In the genomic region with DNA sequence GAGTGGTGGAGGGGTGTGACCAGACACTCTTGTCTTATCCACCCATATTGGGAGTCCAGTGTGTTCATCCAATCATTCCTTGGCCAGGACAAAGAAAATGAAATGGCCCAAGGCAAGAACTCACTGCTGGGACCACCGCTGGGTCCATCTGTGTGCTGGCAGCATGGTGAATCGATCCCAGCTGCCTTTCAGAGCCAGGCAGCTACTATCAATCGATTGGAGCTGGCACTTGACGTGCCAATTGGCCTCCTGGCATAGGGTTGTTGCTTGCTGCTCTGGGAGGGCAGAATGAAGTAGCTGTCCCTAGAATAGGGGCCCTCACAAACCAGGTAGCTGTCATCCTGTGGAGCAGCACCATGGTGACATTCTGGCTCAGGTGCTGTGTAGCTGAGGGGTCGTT, we compare ENCODE assay signal across 2 cellular contexts.
TF ChIP-seq lines count a peak whose summit lies in the region.

No MANE protein-coding gene starts in this region.

TF ChIP-seq in WTC11, 78 proteins besides CTCF, POLR2A, EP300 and RAD21:
- no peak for TF ChIP-seq MYBL2 (CRISPR knock-in tag; IDR thresholded peaks at IDR 0.05)
- no peak for TF ChIP-seq ETV6 (CRISPR knock-in tag; IDR thresholded peaks at IDR 0.05)
- TF ChIP-seq, protein P1, sequence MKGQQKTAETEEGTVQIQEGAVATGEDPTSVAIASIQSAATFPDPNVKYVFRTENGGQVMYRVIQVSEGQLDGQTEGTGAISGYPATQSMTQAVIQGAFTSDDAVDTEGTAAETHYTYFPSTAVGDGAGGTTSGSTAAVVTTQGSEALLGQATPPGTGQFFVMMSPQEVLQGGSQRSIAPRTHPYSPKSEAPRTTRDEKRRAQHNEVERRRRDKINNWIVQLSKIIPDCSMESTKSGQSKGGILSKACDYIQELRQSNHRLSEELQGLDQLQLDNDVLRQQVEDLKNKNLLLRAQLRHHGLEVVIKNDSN (CRISPR knock-in tag; IDR thresholded peaks at IDR 0.05) = no peak
- TF ChIP-seq, protein P2, sequence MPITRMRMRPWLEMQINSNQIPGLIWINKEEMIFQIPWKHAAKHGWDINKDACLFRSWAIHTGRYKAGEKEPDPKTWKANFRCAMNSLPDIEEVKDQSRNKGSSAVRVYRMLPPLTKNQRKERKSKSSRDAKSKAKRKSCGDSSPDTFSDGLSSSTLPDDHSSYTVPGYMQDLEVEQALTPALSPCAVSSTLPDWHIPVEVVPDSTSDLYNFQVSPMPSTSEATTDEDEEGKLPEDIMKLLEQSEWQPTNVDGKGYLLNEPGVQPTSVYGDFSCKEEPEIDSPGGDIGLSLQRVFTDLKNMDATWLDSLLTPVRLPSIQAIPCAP (CRISPR knock-in tag; IDR thresholded peaks at IDR 0.05) = no peak
- no peak for TF ChIP-seq IRF2 (CRISPR knock-in tag; IDR thresholded peaks at IDR 0.05; ENCODE audit: borderline replicate concordance, low read depth)
- TF ChIP-seq, protein P3, sequence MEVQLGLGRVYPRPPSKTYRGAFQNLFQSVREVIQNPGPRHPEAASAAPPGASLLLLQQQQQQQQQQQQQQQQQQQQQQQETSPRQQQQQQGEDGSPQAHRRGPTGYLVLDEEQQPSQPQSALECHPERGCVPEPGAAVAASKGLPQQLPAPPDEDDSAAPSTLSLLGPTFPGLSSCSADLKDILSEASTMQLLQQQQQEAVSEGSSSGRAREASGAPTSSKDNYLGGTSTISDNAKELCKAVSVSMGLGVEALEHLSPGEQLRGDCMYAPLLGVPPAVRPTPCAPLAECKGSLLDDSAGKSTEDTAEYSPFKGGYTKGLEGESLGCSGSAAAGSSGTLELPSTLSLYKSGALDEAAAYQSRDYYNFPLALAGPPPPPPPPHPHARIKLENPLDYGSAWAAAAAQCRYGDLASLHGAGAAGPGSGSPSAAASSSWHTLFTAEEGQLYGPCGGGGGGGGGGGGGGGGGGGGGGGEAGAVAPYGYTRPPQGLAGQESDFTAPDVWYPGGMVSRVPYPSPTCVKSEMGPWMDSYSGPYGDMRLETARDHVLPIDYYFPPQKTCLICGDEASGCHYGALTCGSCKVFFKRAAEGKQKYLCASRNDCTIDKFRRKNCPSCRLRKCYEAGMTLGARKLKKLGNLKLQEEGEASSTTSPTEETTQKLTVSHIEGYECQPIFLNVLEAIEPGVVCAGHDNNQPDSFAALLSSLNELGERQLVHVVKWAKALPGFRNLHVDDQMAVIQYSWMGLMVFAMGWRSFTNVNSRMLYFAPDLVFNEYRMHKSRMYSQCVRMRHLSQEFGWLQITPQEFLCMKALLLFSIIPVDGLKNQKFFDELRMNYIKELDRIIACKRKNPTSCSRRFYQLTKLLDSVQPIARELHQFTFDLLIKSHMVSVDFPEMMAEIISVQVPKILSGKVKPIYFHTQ (CRISPR knock-in tag; IDR thresholded peaks at IDR 0.05) = no peak

TF ChIP-seq in H1, 55 proteins besides CTCF, POLR2A, EP300 and RAD21:
- TF ChIP-seq KDM1A (IDR thresholded peaks at IDR 0.05; ENCODE audit: borderline replicate concordance, low read length) (no peak), FOSL1 (IDR thresholded peaks at IDR 0.05; ENCODE audit: insufficient read depth, low read depth, low read length) (no peak), CBX8 (IDR thresholded peaks at IDR 0.05; ENCODE audit: borderline replicate concordance, low read depth, low read length) (no peak), TAF7 (optimal IDR thresholded peaks at IDR 0.05; ENCODE audit: borderline replicate concordance, low read depth, low read length) (no peak), CEBPB (IDR thresholded peaks at IDR 0.05; ENCODE audit: low read depth, low read length) (no peak), EZH2 (IDR thresholded peaks at IDR 0.05; ENCODE audit: low read depth, low read length, severe bottlenecking) (no peak), TBP (IDR thresholded peaks at IDR 0.05; ENCODE audit: low read depth, low read length) (no peak), RFX5 (IDR thresholded peaks at IDR 0.05; ENCODE audit: borderline replicate concordance, low read depth, low read length) (no peak), RNF2 (IDR thresholded peaks at IDR 0.05; ENCODE audit: borderline replicate concordance, low read depth, low read length, missing control alignments, poor library complexity, severe bottlenecking) (no peak), PHF8 (conservative IDR thresholded peaks at IDR 0.05; ENCODE audit: low read depth, low read length) (no peak)
- TF ChIP-seq, protein P4, sequence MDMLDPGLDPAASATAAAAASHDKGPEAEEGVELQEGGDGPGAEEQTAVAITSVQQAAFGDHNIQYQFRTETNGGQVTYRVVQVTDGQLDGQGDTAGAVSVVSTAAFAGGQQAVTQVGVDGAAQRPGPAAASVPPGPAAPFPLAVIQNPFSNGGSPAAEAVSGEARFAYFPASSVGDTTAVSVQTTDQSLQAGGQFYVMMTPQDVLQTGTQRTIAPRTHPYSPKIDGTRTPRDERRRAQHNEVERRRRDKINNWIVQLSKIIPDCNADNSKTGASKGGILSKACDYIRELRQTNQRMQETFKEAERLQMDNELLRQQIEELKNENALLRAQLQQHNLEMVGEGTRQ (IDR thresholded peaks at IDR 0.05; ENCODE audit: low read length) = no peak
